In genomic region chr7:23020742-23021401, GRCh38 we compare ENCODE assay signal across 7 cellular contexts. TPM values are rescaled to one million over a fixed set of nuclear protein-coding genes. Genes with fewer than 3 reads are reported as not detected.
A peak's percentile ranks its signal among the peaks of the same experiment; 100 is the strongest.
DNase-seq lines count a peak whose midpoint lies in the region; ATAC-seq and TF ChIP-seq lines count a peak whose summit lies in the region.

No MANE protein-coding gene starts in this region.

- ATAC-seq in HG02759 (IDR thresholded peaks at IDR 0.05; ENCODE audit: unreplicated experiment) (no peak), HG03280 (IDR thresholded peaks at IDR 0.05; ENCODE audit: unreplicated experiment) (no peak)

- peak overlapping the region; percentile 66 for H3K4me3 Mint-ChIP-seq in T-helper 2 cell treated with Interferon-gamma antibody and Interleukin-4, amounts not matched to agents 5 μg/mL and 100 μg/mL, for 36 hours

- peaks cover 13% of the 10 kb centered on the region for H3K9me3 Mint-ChIP-seq in T-helper 2 cell treated with Interferon-gamma antibody and Interleukin-4, amounts not matched to agents 5 μg/mL and 100 μg/mL, for 36 hours

- peaks cover 50% of the 10 kb centered on the region for H3K4me1 Mint-ChIP-seq in T-helper 2 cell treated with Interferon-gamma antibody and Interleukin-4, amounts not matched to agents 5 μg/mL and 100 μg/mL, for 36 hours (ENCODE audit: low read depth)

- H3K4me3 ChIP-seq in HFF-Myc (replicated peaks; ENCODE audit: low read depth, low read length) (no peak overlapping the region), esophagus muscularis mucosa (no peak overlapping the region)

- TF ChIP-seq CTCF in HFF-Myc (IDR thresholded peaks at IDR 0.05; ENCODE audit: low read depth, low read length, missing control alignments) (no peak), esophagus muscularis mucosa (IDR thresholded peaks at IDR 0.05) (no peak)

- no peaks in the 10 kb centered on the region for H3K27me3 ChIP-seq in esophagus muscularis mucosa

- H3K36me3 ChIP-seq in esophagus muscularis mucosa, result no peaks in the 10 kb centered on the region

- no peaks in the 10 kb centered on the region for H3K9me3 ChIP-seq in esophagus muscularis mucosa

- peaks cover 0 to 28% (median 8%) of the 10 kb centered on the region in 4 donors for H3K4me1 ChIP-seq in esophagus muscularis mucosa

- peaks cover 5% of the 10 kb centered on the region for H3K27me3 Mint-ChIP-seq in T-helper 2 cell treated with Interferon-gamma antibody and Interleukin-4, amounts not matched to agents 5 μg/mL and 100 μg/mL, for 36 hours (ENCODE audit: low read depth)

- peaks cover 7% of the 10 kb centered on the region for H3K36me3 Mint-ChIP-seq in T-helper 2 cell treated with Interferon-gamma antibody and Interleukin-4, amounts not matched to agents 5 μg/mL and 100 μg/mL, for 36 hours (ENCODE audit: low read depth)

- 24% methylated on average over 3 of the region's 3 CpGs for WGBS in esophagus muscularis mucosa

- peak; percentile 63 for DNase-seq in HFF-Myc (ENCODE audit: extremely low read depth, low read depth)
- peak; percentile 42 for DNase-seq in T-helper 2 cell treated with Interferon-gamma antibody and Interleukin-4, amounts not matched to agents 5 μg/mL and 100 μg/mL, for 36 hours (ENCODE audit: low spot score)
- no peak for DNase-seq in esophagus muscularis mucosa (ENCODE audit: extremely low spot score)
- DNase-seq in stimulated activated CD8-positive, alpha-beta memory T cell treated with anti-CD3 and anti-CD28 coated beads, Interleukin-4, amount 100 ng/mL, for 48 hours, result peak; percentile 39
- no peak for DNase-seq in activated gamma-delta T cell treated with Interleukin-2 at 50 U/mL for 16 hours

- H3K27ac Mint-ChIP-seq in T-helper 2 cell treated with Interferon-gamma antibody and Interleukin-4, amounts not matched to agents 5 μg/mL and 100 μg/mL, for 36 hours, result peak overlapping the region; percentile 86

- no peak for TF ChIP-seq EP300 in esophagus muscularis mucosa (IDR thresholded peaks at IDR 0.05)

- no peak for TF ChIP-seq POLR2A in esophagus muscularis mucosa (IDR thresholded peaks at IDR 0.05; ENCODE audit: low read depth)

- intact Hi-C loops in esophagus muscularis mucosa (cut with DNase I), result no loop called here

- H3K27ac ChIP-seq in esophagus muscularis mucosa (replicated peaks in 1 of 4), result peak overlapping the region; percentile 48 to 59 (median 56)

RNA-seq across cellular contexts. Expression of gene HYCC1, which starts 6.9 kb away (rescaled TPM):
- total RNA-seq in esophagus muscularis mucosa, result 10 to 100 TPM; 39.2 to 62.6 (median 47.2) TPM

Comparison
In these comparisons a context has a peak if more than half of its experiments do, and no peak if none do; other contexts are left out.
1. DNase-seq: peak in HFF-Myc (single experiment), T-helper 2 cell treated with Interferon-gamma antibody and Interleukin-4, amounts not matched to agents 5 μg/mL and 100 μg/mL, for 36 hours (single experiment) and stimulated activated CD8-positive, alpha-beta memory T cell treated with anti-CD3 and anti-CD28 coated beads, Interleukin-4, amount 100 ng/mL, for 48 hours (single experiment); none in esophagus muscularis mucosa (single experiment) and activated gamma-delta T cell treated with Interleukin-2 at 50 U/mL for 16 hours (single experiment).